In the genomic region with DNA sequence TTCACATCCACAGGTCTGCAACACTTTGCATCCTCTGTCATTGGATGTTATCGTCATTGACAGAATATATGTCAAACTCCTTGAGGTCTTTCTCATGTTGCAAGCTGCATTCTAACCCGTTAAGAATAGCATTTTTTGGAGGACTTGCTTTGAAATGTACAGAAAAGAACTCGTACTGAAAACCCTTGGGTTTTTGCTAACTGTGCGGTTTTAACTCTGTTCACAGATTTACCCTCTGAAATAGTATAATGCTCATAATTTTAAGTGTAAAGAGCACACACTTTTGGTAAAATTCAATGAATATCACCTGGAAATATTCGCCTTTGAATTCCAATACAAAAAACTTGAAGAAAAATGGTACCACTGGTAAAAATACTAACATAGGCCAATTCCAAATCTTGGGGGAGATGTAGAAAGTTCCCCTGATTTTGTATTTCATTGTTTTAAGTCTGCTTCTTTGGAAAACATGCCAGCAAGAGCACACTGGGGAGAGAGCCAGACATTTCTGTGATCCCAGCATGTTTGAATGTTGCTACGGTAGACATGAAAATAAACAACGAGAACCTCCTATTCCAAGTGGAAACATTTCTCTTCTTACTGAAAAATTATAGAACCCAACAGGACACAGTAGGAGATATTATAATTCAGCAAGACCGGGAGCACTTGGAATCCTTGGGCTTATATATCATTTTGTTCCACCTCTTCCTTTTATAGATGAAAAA, we compare ENCODE assay signal across 17 cellular contexts.
A peak's percentile ranks its signal among the peaks of the same experiment; 100 is the strongest.
DNase-seq lines count a peak whose midpoint lies in the region; ATAC-seq and TF ChIP-seq lines count a peak whose summit lies in the region.
"Had no signal": no experiment of that assay in that cellular context is flagged by ENCODE, and none has a peak within 500 bp of the region (broad histone marks: within the 10 kb centered on the region; RNA-seq: fewer than 3 reads in every experiment).

No MANE protein-coding gene starts in this region.

- H3K36me3 ChIP-seq in lower lobe of right lung (no peaks in the 10 kb centered on the region), thoracic aorta (no peaks in the 10 kb centered on the region), psoas muscle (ENCODE audit: insufficient read depth in 1 of 2, low read depth in 1 of 2) (no peaks in the 10 kb centered on the region)
- H3K36me3 ChIP-seq: stomach had no signal

- H3K27ac Mint-ChIP-seq in activated T-helper 2 cell treated with anti-CD3 and anti-CD28 coated beads, Interferon-gamma antibody, Interleukin-2, Interleukin-4, amounts not matched to agents 10 μg/mL and 5 μg/mL and 100 μg/mL, durations not matched to agents 14 hours and 24 hours and 36 hours = no peak overlapping the region

- no peak for ATAC-seq in lower lobe of right lung
- ATAC-seq in thoracic aorta (ENCODE audit: insufficient number of reproducible peaks, low FRiP score, low read depth) = no peak
- no peak for ATAC-seq in HG03175 (IDR thresholded peaks at IDR 0.05; ENCODE audit: unreplicated experiment)
- ATAC-seq in psoas muscle = no peak

- no peak for TF ChIP-seq CTCF in astrocyte of the cerebellum (IDR thresholded peaks at IDR 0.05; ENCODE audit: low read depth, low read length, missing control alignments)
- no peak for TF ChIP-seq CTCF in lower lobe of right lung (IDR thresholded peaks at IDR 0.05)
- TF ChIP-seq CTCF in thoracic aorta (IDR thresholded peaks at IDR 0.05) = no peak
- no peak for TF ChIP-seq CTCF in psoas muscle (IDR thresholded peaks at IDR 0.05)

- in situ Hi-C loops in astrocyte of the cerebellum (cut with HindIII; ENCODE audit: low sequenced_read_pairs) = no loop called here

- H3K27me3 ChIP-seq in lower lobe of right lung (ENCODE audit: low read depth) (no peaks in the 10 kb centered on the region), thoracic aorta (replicated peaks; ENCODE audit: insufficient read depth) (no peaks in the 10 kb centered on the region), psoas muscle (ENCODE audit: insufficient read depth in 3 of 3, low read length in 2 of 3) (no peaks in the 10 kb centered on the region)
- H3K27me3 ChIP-seq: dorsolateral prefrontal cortex, stomach had no signal

- peaks cover 24% of the 10 kb centered on the region for H3K4me1 ChIP-seq in lower lobe of right lung
- peaks cover 58 to 78% of the 10 kb centered on the region in 2 donors for H3K4me1 ChIP-seq in thoracic aorta (ENCODE audit: control insufficient read depth in 1 of 2, low read depth in 2 of 2)
- no peaks in the 10 kb centered on the region for H3K4me1 ChIP-seq in psoas muscle

- 52 to 56% (median 54%) methylated on average over 8 of the region's 8 CpGs for WGBS in psoas muscle, 3 donors

- intact Hi-C loops in lower lobe of right lung (cut with DNase I) = no loop called here
- intact Hi-C loops in activated T-helper 2 cell treated with anti-CD3 and anti-CD28 coated beads, Interferon-gamma antibody, Interleukin-2, Interleukin-4, amounts not matched to agents 10 μg/mL and 5 μg/mL and 100 μg/mL, durations not matched to agents 14 hours and 24 hours and 36 hours (cut with micrococcal nuclease) = no loop called here
- intact Hi-C loops in psoas muscle (cut with DNase I) = no loop called here

- no peaks in the 10 kb centered on the region for H3K27me3 Mint-ChIP-seq in activated T-helper 2 cell treated with anti-CD3 and anti-CD28 coated beads, Interferon-gamma antibody, Interleukin-2, Interleukin-4, amounts not matched to agents 10 μg/mL and 5 μg/mL and 100 μg/mL, durations not matched to agents 14 hours and 24 hours and 36 hours (ENCODE audit: low read depth)

- peaks cover under 1% of the 10 kb centered on the region for H3K4me1 Mint-ChIP-seq in activated T-helper 2 cell treated with anti-CD3 and anti-CD28 coated beads, Interferon-gamma antibody, Interleukin-2, Interleukin-4, amounts not matched to agents 10 μg/mL and 5 μg/mL and 100 μg/mL, durations not matched to agents 14 hours and 24 hours and 36 hours (ENCODE audit: low read depth)

- DNase-seq in astrocyte of the cerebellum (ENCODE audit: low read depth) (peak; percentile 62), fibroblast of the conjunctiva (ENCODE audit: low read depth) (peak; percentile 30), lower lobe of right lung (no peak), thoracic aorta (ENCODE audit: low spot score) (no peak), psoas muscle (no peak), NCI-H2081 treated with DMSO at 0.1 percent for 48 hours (lab: John Stamatoyannopoulos, UW) (no peak)
- DNase-seq in activated T-helper 2 cell treated with anti-CD3 and anti-CD28 coated beads, Interferon-gamma antibody, Interleukin-2, Interleukin-4, amounts not matched to agents 10 μg/mL and 5 μg/mL and 100 μg/mL, durations not matched to agents 14 hours and 24 hours and 36 hours (ENCODE audit: low spot score) = no peak
- DNase-seq: activated CD4-positive, alpha-beta T cell treated with anti-CD3 and anti-CD28 coated beads for 48 hours; activated naive CD4-positive, alpha-beta T cell; anterior cingulate cortex; dorsolateral prefrontal cortex; GOT3; NCI-H187; nucleus accumbens; stimulated activated CD4-positive, alpha-beta T cell treated with anti-CD3 and anti-CD28 coated beads, Interleukin-2, amount 100 ng/mL, for 48 hours; stomach had no signal

- no peaks in the 10 kb centered on the region for H3K9me3 Mint-ChIP-seq in activated T-helper 2 cell treated with anti-CD3 and anti-CD28 coated beads, Interferon-gamma antibody, Interleukin-2, Interleukin-4, amounts not matched to agents 10 μg/mL and 5 μg/mL and 100 μg/mL, durations not matched to agents 14 hours and 24 hours and 36 hours

- no peak overlapping the region for H3K4me3 Mint-ChIP-seq in activated T-helper 2 cell treated with anti-CD3 and anti-CD28 coated beads, Interferon-gamma antibody, Interleukin-2, Interleukin-4, amounts not matched to agents 10 μg/mL and 5 μg/mL and 100 μg/mL, durations not matched to agents 14 hours and 24 hours and 36 hours (ENCODE audit: low read depth)

- no peaks in the 10 kb centered on the region for H3K36me3 Mint-ChIP-seq in activated T-helper 2 cell treated with anti-CD3 and anti-CD28 coated beads, Interferon-gamma antibody, Interleukin-2, Interleukin-4, amounts not matched to agents 10 μg/mL and 5 μg/mL and 100 μg/mL, durations not matched to agents 14 hours and 24 hours and 36 hours (ENCODE audit: low read depth)

- H3K9me3 ChIP-seq in lower lobe of right lung (no peaks in the 10 kb centered on the region), thoracic aorta (no peaks in the 10 kb centered on the region), psoas muscle (no peaks in the 10 kb centered on the region)
- H3K9me3 ChIP-seq: stomach had no signal

- H3K27ac ChIP-seq in lower lobe of right lung (peak overlapping the region; percentile 60), thoracic aorta (peak overlapping the region; percentile 63 to 89), psoas muscle (no peak overlapping the region)

- H3K4me3 ChIP-seq in astrocyte of the cerebellum (ENCODE audit: low read depth, low read length) (no peak overlapping the region), lower lobe of right lung (no peak overlapping the region), thoracic aorta (no peak overlapping the region), psoas muscle (no peak overlapping the region)
- H3K4me3 ChIP-seq: dorsolateral prefrontal cortex, stomach had no signal

Comparison
In these comparisons a context has a peak if more than half of its experiments do, and no peak if none do; other contexts are left out.
1. DNase-seq: peak in astrocyte of the cerebellum (single experiment) and fibroblast of the conjunctiva (single experiment); none in lower lobe of right lung (single experiment), thoracic aorta (single experiment), activated T-helper 2 cell treated with anti-CD3 and anti-CD28 coated beads, Interferon-gamma antibody, Interleukin-2, Interleukin-4, amounts not matched to agents 10 μg/mL and 5 μg/mL and 100 μg/mL, durations not matched to agents 14 hours and 24 hours and 36 hours (single experiment), psoas muscle (0 of 2) and NCI-H2081 treated with DMSO at 0.1 percent for 48 hours (single experiment).